ENCODE assay signal across 22 cellular contexts in genomic region chr2:65103013-65103720, GRCh38. TPM values are rescaled to one million over a fixed set of nuclear protein-coding genes. Genes with fewer than 3 reads are reported as not detected.
A peak's percentile ranks its signal among the peaks of the same experiment; 100 is the strongest.
DNase-seq lines count a peak whose midpoint lies in the region; ATAC-seq and TF ChIP-seq lines count a peak whose summit lies in the region.
"Had no signal": no experiment of that assay in that cellular context is flagged by ENCODE, and none has a peak within 500 bp of the region (broad histone marks: within the 10 kb centered on the region; RNA-seq: fewer than 3 reads in every experiment).

No MANE protein-coding gene starts in this region.

- DNase-seq in Calu3 (no peak), NCI-H1092 (lab: John Stamatoyannopoulos, UW) (peak; percentile 13), osteocyte (ENCODE audit: extremely low spot score, unreplicated experiment) (no peak), GM19238 (ENCODE audit: insufficient read length, low spot score) (no peak), mesenchymal stem cell (no peak), MG63 (no peak)
- DNase-seq: activated CD4-positive, alpha-beta T cell treated with anti-CD3 and anti-CD28 coated beads for 4 hours; activated naive CD4-positive, alpha-beta T cell treated with anti-CD3 and anti-CD28 coated beads, Interleukin-2, amount 50 U/mL, for 16 hours; esophagus squamous epithelium; heart left ventricle; HFFc6; islet precursor cell; NCI-H345; stimulated activated CD4-positive, alpha-beta T cell treated with anti-CD3 and anti-CD28 coated beads, Interleukin-4, amount 100 ng/mL, for 1 hour; T1000 had no signal

- H3K4me3 Mint-ChIP-seq in Calu3 (ENCODE audit: low read depth, unreplicated experiment), result no peak overlapping the region
- no peak overlapping the region for H3K4me3 Mint-ChIP-seq in osteocyte (ENCODE audit: unreplicated experiment)
- H3K4me3 Mint-ChIP-seq: HFFc6, mesothelial cell of epicardium had no signal

- no peak overlapping the region for H4K91ac ChIP-seq in mesenchymal stem cell (ENCODE audit: low read length)

- intact Hi-C loops in Calu3 (cut with micrococcal nuclease; ENCODE audit: unreplicated experiment), result no loop called here

- H3K4me3 ChIP-seq in mesenchymal stem cell (ENCODE audit: insufficient read depth in 1 of 2, low read depth in 1 of 2, low read length in 2 of 2), result no peak overlapping the region
- no peak overlapping the region for H3K4me3 ChIP-seq in MG63
- H3K4me3 ChIP-seq: BLaER1 treated with 17β-estradiol and CSF1 and Interleukin-3, amounts not matched to agents 10 nM and 100 nM; breast epithelium; dorsolateral prefrontal cortex; esophagus squamous epithelium; heart left ventricle had no signal

- H3K27ac ChIP-seq in VCaP (peak overlapping the region; percentile 57), mesenchymal stem cell (ENCODE audit: low read length, poor library complexity, severe bottlenecking) (no peak overlapping the region)
- H3K27ac ChIP-seq: BLaER1 treated with 17β-estradiol and CSF1 and Interleukin-3, amounts not matched to agents 10 nM and 100 nM; breast epithelium; esophagus squamous epithelium had no signal

- H3K4me1 ChIP-seq in mesenchymal stem cell (ENCODE audit: control insufficient read depth, insufficient read depth, low read depth, low read length), result peaks cover 5% of the 10 kb centered on the region
- H3K4me1 ChIP-seq: breast epithelium, esophagus squamous epithelium had no signal

- H3K14ac ChIP-seq in mesenchymal stem cell (ENCODE audit: low read length in 2 of 2), result no peak overlapping the region

- H3K4me2 ChIP-seq in mesenchymal stem cell (ENCODE audit: low read length, poor library complexity, severe bottlenecking), result no peak overlapping the region
- H3K4me2 ChIP-seq: BLaER1 treated with 17β-estradiol and CSF1 and Interleukin-3, amounts not matched to agents 10 nM and 100 nM had no signal

- no peak overlapping the region for H3K9ac ChIP-seq in mesenchymal stem cell (ENCODE audit: low read length)
- H3K9ac ChIP-seq: BLaER1 treated with 17β-estradiol and CSF1 and Interleukin-3, amounts not matched to agents 10 nM and 100 nM had no signal

- H2BK12ac ChIP-seq in mesenchymal stem cell (ENCODE audit: low read length in 2 of 2), result no peak overlapping the region

- H3K4me1 Mint-ChIP-seq in Calu3 (ENCODE audit: low read depth, unreplicated experiment) (no peaks in the 10 kb centered on the region), osteocyte (ENCODE audit: unreplicated experiment) (peaks cover 26% of the 10 kb centered on the region)
- H3K4me1 Mint-ChIP-seq: mesothelial cell of epicardium had no signal

- CTCF ChIA-PET in Calu3 (lab: Charles Lee), result interaction anchor here (0.6 to 0.7 kb wide), 4 partner anchors 19 to 222 kb away, joined by 3 to 4 read pairs (median 3); no protein-coding TSS in a partner anchor

- BruUV-seq in Calu3 (replicated peaks; lab: Mats Ljungman, UMichigan), result TSS peak; percentile 20

- H4K8ac ChIP-seq in mesenchymal stem cell (ENCODE audit: low read length), result no peak overlapping the region

- H2BK15ac ChIP-seq in mesenchymal stem cell (ENCODE audit: low read depth, poor library complexity, severe bottlenecking), result no peak overlapping the region

- H3K27me3 Mint-ChIP-seq in Calu3 (ENCODE audit: unreplicated experiment) (no peaks in the 10 kb centered on the region), osteocyte (ENCODE audit: unreplicated experiment) (no peaks in the 10 kb centered on the region)

- H3K27ac Mint-ChIP-seq in Calu3 (ENCODE audit: unreplicated experiment) (no peak overlapping the region), osteocyte (ENCODE audit: unreplicated experiment) (peak overlapping the region; percentile 56)
- H3K27ac Mint-ChIP-seq: HFFc6, mesothelial cell of epicardium had no signal

- TF ChIP-seq CTCF in Calu3 (IDR thresholded peaks at IDR 0.05; ENCODE audit: unreplicated experiment) (no peak), VCaP (conservative IDR thresholded peaks at IDR 0.05) (no peak), osteocyte (IDR thresholded peaks at IDR 0.05) (no peak)

- WGBS in mesenchymal stem cell, result 100% methylated on average over 4 of the region's 6 CpGs

- no peaks in the 10 kb centered on the region for H3K79me1 ChIP-seq in mesenchymal stem cell (replicated peaks; ENCODE audit: low read length, poor library complexity, severe bottlenecking)

- H3K9me3 Mint-ChIP-seq in Calu3 (ENCODE audit: low read depth, unreplicated experiment), result no peaks in the 10 kb centered on the region
- H3K9me3 Mint-ChIP-seq in osteocyte (ENCODE audit: unreplicated experiment), result no peaks in the 10 kb centered on the region
- H3K9me3 Mint-ChIP-seq: HFFc6, mesothelial cell of epicardium had no signal

- H2AK5ac ChIP-seq in mesenchymal stem cell (ENCODE audit: low read length, severe bottlenecking), result no peak overlapping the region

- H2AFZ ChIP-seq in mesenchymal stem cell (ENCODE audit: low read depth, low read length), result no peak overlapping the region

- H3K36me3 ChIP-seq in mesenchymal stem cell (ENCODE audit: control insufficient read depth in 1 of 2, insufficient read depth in 2 of 2, low read depth in 1 of 2, low read length in 2 of 2) (peaks cover 21 to 70% of the 10 kb centered on the region in 2 experiments), MG63 (peaks cover 47% of the 10 kb centered on the region)
- H3K36me3 ChIP-seq: breast epithelium had no signal

- H3K36me3 Mint-ChIP-seq in Calu3 (ENCODE audit: insufficient read depth, unreplicated experiment) (peaks cover 52% of the 10 kb centered on the region), osteocyte (ENCODE audit: unreplicated experiment) (peaks cover 22% of the 10 kb centered on the region)

- H2BK5ac ChIP-seq in mesenchymal stem cell (ENCODE audit: low read depth, low read length, poor library complexity, severe bottlenecking), result no peak overlapping the region

- H3K18ac ChIP-seq in mesenchymal stem cell (ENCODE audit: low read depth in 1 of 2, low read length in 2 of 2), result no peak overlapping the region

- H3K27me3 ChIP-seq in mesenchymal stem cell (ENCODE audit: control insufficient read depth in 1 of 2, insufficient read depth in 1 of 2, low read length in 2 of 2) (no peaks in the 10 kb centered on the region), MG63 (no peaks in the 10 kb centered on the region)
- H3K27me3 ChIP-seq: BLaER1 treated with 17β-estradiol and CSF1 and Interleukin-3, amounts not matched to agents 10 nM and 100 nM; breast epithelium; dorsolateral prefrontal cortex; esophagus squamous epithelium; heart left ventricle had no signal

- H3K23ac ChIP-seq in mesenchymal stem cell (ENCODE audit: low read length in 2 of 2), result no peak overlapping the region

- no peak overlapping the region for H3K4ac ChIP-seq in mesenchymal stem cell (ENCODE audit: low read depth in 1 of 2, low read length in 2 of 2)

- no peak overlapping the region for H2BK120ac ChIP-seq in mesenchymal stem cell (ENCODE audit: low read depth, low read length)

- no peaks in the 10 kb centered on the region for H3K9me3 ChIP-seq in mesenchymal stem cell (ENCODE audit: control insufficient read depth, low read length)
- no peaks in the 10 kb centered on the region for H3K9me3 ChIP-seq in MG63
- H3K9me3 ChIP-seq: BLaER1 treated with 17β-estradiol and CSF1 and Interleukin-3, amounts not matched to agents 10 nM and 100 nM; breast epithelium; esophagus squamous epithelium; heart left ventricle had no signal

- no peak for ATAC-seq in HG02623 (IDR thresholded peaks at IDR 0.05; ENCODE audit: unreplicated experiment)
- ATAC-seq: HepG2 had no signal

RNA-seq across cellular contexts. Expression of gene RAB1A, which starts 26.7 kb away (rescaled TPM):
- total RNA-seq in Calu3 (2022) (141 and 148 TPM in 2 replicates), osteocyte (128 and 132 TPM in 2 replicates)
- 263 TPM for polyA plus RNA-seq in mesenchymal stem cell (2013, experiment 1 of 2)
- 275 TPM for polyA plus RNA-seq in mesenchymal stem cell (2013, experiment 2 of 2)
- total RNA-seq in MG63 (2014; rRNA removed; shearing (Covaris generic); ENCODE audit: low replicate concordance), result 62.5 and 85.1 TPM in 2 replicates

RNA-seq across cellular contexts. Expression of gene CEP68, which starts 47.0 kb away (rescaled TPM):
- total RNA-seq in Calu3 (2022) (9.6 and 10.0 TPM in 2 replicates), osteocyte (20.7 and 22.4 TPM in 2 replicates)
- polyA plus RNA-seq in mesenchymal stem cell (2013, experiment 1 of 2), result 2.9 TPM
- 3.2 TPM for polyA plus RNA-seq in mesenchymal stem cell (2013, experiment 2 of 2)
- total RNA-seq in MG63 (2014; rRNA removed; shearing (Covaris generic); ENCODE audit: low replicate concordance), result 4.5 and 4.9 TPM in 2 replicates
